In the genomic region with DNA sequence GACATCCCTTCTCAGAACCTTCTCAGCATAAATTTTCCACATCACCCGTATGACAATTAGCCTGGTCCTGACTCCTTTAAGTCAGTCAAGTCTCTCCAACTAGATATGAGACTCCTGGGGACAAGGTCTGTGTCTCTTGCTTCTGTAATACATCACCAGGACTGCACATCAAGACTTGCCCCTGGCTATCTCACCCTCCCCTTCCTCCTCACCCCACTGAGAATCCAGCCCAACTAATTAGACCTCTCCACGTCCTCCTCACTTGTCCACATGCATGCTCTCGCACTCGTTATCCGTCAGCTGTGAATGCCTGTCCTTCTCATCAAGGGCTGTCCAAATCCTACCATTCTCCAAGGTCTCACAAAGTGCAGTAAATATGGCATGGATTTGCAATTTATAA, we compare ENCODE assay signal across 20 cellular contexts.
"Had no signal": no experiment of that assay in that cellular context is flagged by ENCODE, and none has a peak within 500 bp of the region (broad histone marks: within the 10 kb centered on the region; RNA-seq: fewer than 3 reads in every experiment).

No MANE protein-coding gene starts in this region.

- DNase-seq: Karpas-422, KG1, MG63, NCI-H1092, NCI-H1105 treated with DMSO at 0.1 percent for 48 hours, NCI-H1417 treated with DMSO at 0.1 percent for 48 hours, NCI-H146, NCI-H1694 treated with DMSO at 0.1 percent for 48 hours, NCI-H1930, NCI-H2081, NCI-H2107, NCI-H2227 treated with DMSO at 0.1 percent for 48 hours, NCI-H524, NCI-H526 treated with DMSO at 0.1 percent for 48 hours, NCI-H774, PC-3, SHP77 treated with DMSO at 0.1 percent for 48 hours, SJCRH30 had no signal

- ATAC-seq: Panc1, PC-3, SK-N-SH treated with all-trans-retinoic acid at 6 μM for 48 hours had no signal
